9 cellular contexts compared by ENCODE assay signal in the genomic region with DNA sequence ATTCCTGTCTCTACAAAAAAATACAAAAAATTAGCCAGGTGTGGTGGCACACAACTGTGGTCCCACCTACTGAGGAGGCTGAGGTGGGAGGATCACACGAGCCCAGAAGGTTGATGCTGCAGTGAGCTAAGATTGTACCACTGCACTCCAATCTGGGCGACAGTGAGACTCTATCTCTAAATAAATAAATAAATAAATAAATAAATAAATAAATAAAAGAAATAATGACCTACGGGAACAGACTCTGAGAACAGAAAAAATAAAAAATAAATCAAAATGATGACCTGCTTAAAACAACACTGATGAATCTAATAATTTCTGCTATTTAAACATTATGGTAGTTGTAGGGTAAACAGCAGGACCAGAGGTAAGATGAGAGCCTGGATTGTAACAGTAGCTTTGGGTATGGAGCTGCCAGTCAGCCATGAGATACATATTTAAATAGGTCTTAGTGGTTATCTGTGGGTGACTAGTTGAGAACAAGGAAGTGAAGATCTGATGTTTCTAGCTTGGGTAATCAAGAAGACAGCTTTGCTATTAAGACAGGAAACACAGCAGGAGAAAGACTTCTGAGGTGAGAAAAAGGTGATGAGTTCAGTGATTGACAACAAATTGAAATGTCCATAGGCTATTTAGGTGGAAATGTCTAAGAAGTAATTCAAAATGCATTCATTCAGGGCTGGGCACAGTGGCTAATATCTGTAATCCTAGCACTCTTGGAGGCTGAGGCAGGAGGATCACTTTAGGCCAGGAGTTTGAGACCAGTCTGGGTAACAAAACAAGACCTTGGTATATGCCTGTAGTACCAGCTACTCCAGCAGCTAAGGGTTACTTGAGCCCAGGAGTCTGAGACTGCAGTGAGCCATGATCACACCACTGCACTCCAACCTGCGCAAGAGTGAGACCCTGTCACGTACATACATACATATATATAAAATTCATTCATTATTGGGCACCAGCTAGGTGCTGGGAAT. TPM values are rescaled to one million over a fixed set of nuclear protein-coding genes. Genes with fewer than 3 reads are reported as not detected.
A peak's percentile ranks its signal among the peaks of the same experiment; 100 is the strongest.
DNase-seq lines count a peak whose midpoint lies in the region; ATAC-seq, FAIRE-seq and TF ChIP-seq lines count a peak whose summit lies in the region.
"Had no signal": no experiment of that assay in that cellular context is flagged by ENCODE, and none has a peak within 500 bp of the region (broad histone marks: within the 10 kb centered on the region; RNA-seq: fewer than 3 reads in every experiment).

No MANE protein-coding gene starts in this region.

- H3K9ac ChIP-seq in DND-41 (ENCODE audit: low read depth, low read length), result no peak overlapping the region
- no peak overlapping the region for H3K9ac ChIP-seq in MM.1S (ENCODE audit: low read length)

- POLR2A ChIA-PET in activated CD4-positive, alpha-beta memory T cell treated with anti-CD3 and anti-CD28 coated beads, Interleukin-2, amount 10 ng/mL, durations not matched to agents 7 days and 5 days (lab: Charles Lee), result interaction anchor here (0.7 to 4.7 kb wide), 7 partner anchors 9 to 278 kb away, joined by 3 to 58 read pairs (median 3); no protein-coding TSS in a partner anchor

- H3F3A ChIP-seq in MM.1S (ENCODE audit: insufficient read depth, low read length), result no peaks in the 10 kb centered on the region

- H3K27me3 Mint-ChIP-seq in activated CD4-positive, alpha-beta memory T cell treated with anti-CD3 and anti-CD28 coated beads, Interleukin-2, amount 10 ng/mL, durations not matched to agents 7 days and 5 days, result no peaks in the 10 kb centered on the region

- H3K4me2 ChIP-seq in DND-41 (ENCODE audit: insufficient read depth, low read length) (no peak overlapping the region), MM.1S (ENCODE audit: low read depth, low read length) (no peak overlapping the region)

- H3K27ac ChIP-seq in DND-41 (ENCODE audit: low read length) (no peak overlapping the region), MM.1S (ENCODE audit: low read length) (no peak overlapping the region)

- ATAC-seq in DND-41 (ENCODE audit: insufficient read depth, low read depth) (peak; percentile 29; the same call in 1 of the 3 replicates), GM19452 (IDR thresholded peaks at IDR 0.05; ENCODE audit: unreplicated experiment) (peak; percentile 97), HG03175 (IDR thresholded peaks at IDR 0.05; ENCODE audit: unreplicated experiment) (peak; percentile 99)

- H3K4me1 ChIP-seq in DND-41 (ENCODE audit: insufficient read depth, low read length) (0 out of 2 replicates have a peak, but pooled peaks cover 4% of the 10 kb centered on the region), MM.1S (ENCODE audit: low read length) (no peaks in the 10 kb centered on the region)

- H3K9me2 ChIP-seq in MM.1S (replicated peaks; ENCODE audit: insufficient read depth, low read length), result no peaks in the 10 kb centered on the region

- no peak overlapping the region for H2AFZ ChIP-seq in DND-41 (ENCODE audit: low read depth, low read length)
- no peak overlapping the region for H2AFZ ChIP-seq in MM.1S (ENCODE audit: low read length)

- H3K79me2 ChIP-seq in DND-41 (ENCODE audit: insufficient read depth, low read length), result peaks cover 96% of the 10 kb centered on the region
- H3K79me2 ChIP-seq in MM.1S (ENCODE audit: low read length), result peaks cover 75% of the 10 kb centered on the region

- peak overlapping the region; percentile 70 for H3K27ac Mint-ChIP-seq in activated CD4-positive, alpha-beta memory T cell treated with anti-CD3 and anti-CD28 coated beads, Interleukin-2, amount 10 ng/mL, durations not matched to agents 7 days and 5 days

- TF ChIP-seq CTCF in DND-41 (IDR thresholded peaks at IDR 0.05; ENCODE audit: borderline replicate concordance, extremely low read depth, low read length, poor library complexity, severe bottlenecking) (no peak), MM.1S (IDR thresholded peaks at IDR 0.05; ENCODE audit: low read length) (no peak)

- H3K36me3 ChIP-seq in DND-41 (ENCODE audit: insufficient read depth, low read length) (peaks cover 87% of the 10 kb centered on the region), MM.1S (replicated peaks; ENCODE audit: insufficient read depth, low read length) (no peaks in the 10 kb centered on the region; the same call in 1 of the 2 replicates)

- H3K9me3 ChIP-seq in DND-41 (ENCODE audit: insufficient read depth, low read length, severe bottlenecking), result no peaks in the 10 kb centered on the region
- H3K9me3 ChIP-seq in MM.1S (replicated peaks; ENCODE audit: insufficient read depth, low read length), result no peaks in the 10 kb centered on the region

- H3K4me3 ChIP-seq in DND-41 (ENCODE audit: low read depth in 1 of 2, low read length in 2 of 2) (no peak overlapping the region), MM.1S (ENCODE audit: low read length) (no peak overlapping the region)

- H3K27me3 ChIP-seq in DND-41 (ENCODE audit: insufficient read depth, low read length, poor library complexity) (no peaks in the 10 kb centered on the region), MM.1S (replicated peaks; ENCODE audit: insufficient read depth, low read length) (no peaks in the 10 kb centered on the region)

- H3K9me3 Mint-ChIP-seq in activated CD4-positive, alpha-beta memory T cell treated with anti-CD3 and anti-CD28 coated beads, Interleukin-2, amount 10 ng/mL, durations not matched to agents 7 days and 5 days, result no peaks in the 10 kb centered on the region

- no peak overlapping the region for H3K4me3 Mint-ChIP-seq in activated CD4-positive, alpha-beta memory T cell treated with anti-CD3 and anti-CD28 coated beads, Interleukin-2, amount 10 ng/mL, durations not matched to agents 7 days and 5 days

- DNase-seq in DND-41 (no peak), MM.1S (no peak), HTR-8/SVneo (ENCODE audit: insufficient read length, low spot score) (no peak), NCI-H1694 treated with DMSO at 0.1 percent for 48 hours (lab: John Stamatoyannopoulos, UW) (no peak), posterior vena cava (ENCODE audit: low spot score) (no peak)
- no peak for DNase-seq in activated CD4-positive, alpha-beta memory T cell treated with anti-CD3 and anti-CD28 coated beads, Interleukin-2, amount 10 ng/mL, durations not matched to agents 7 days and 5 days

- peaks cover 46% of the 10 kb centered on the region for H3K4me1 Mint-ChIP-seq in activated CD4-positive, alpha-beta memory T cell treated with anti-CD3 and anti-CD28 coated beads, Interleukin-2, amount 10 ng/mL, durations not matched to agents 7 days and 5 days

- H4K20me1 ChIP-seq in DND-41 (ENCODE audit: insufficient read depth, low read length) (peaks cover 55% of the 10 kb centered on the region; the same call in 1 of the 2 replicates), MM.1S (ENCODE audit: insufficient read depth, low read length) (peaks cover 4% of the 10 kb centered on the region; the same call in 1 of the 2 replicates)

- H3K36me3 Mint-ChIP-seq in activated CD4-positive, alpha-beta memory T cell treated with anti-CD3 and anti-CD28 coated beads, Interleukin-2, amount 10 ng/mL, durations not matched to agents 7 days and 5 days (ENCODE audit: low read depth), result peaks cover 75% of the 10 kb centered on the region

- CTCF ChIA-PET in activated CD4-positive, alpha-beta memory T cell treated with anti-CD3 and anti-CD28 coated beads, Interleukin-2, amount 10 ng/mL, durations not matched to agents 7 days and 5 days (lab: Charles Lee), result interaction anchor here (0.9 to 4.4 kb wide), 5 partner anchors 8 to 41 kb away, joined by 3 to 17 read pairs (median 5); no protein-coding TSS in a partner anchor

- FAIRE-seq in HTR-8/SVneo (lab: Jason Lieb, UNC), result no peak
- FAIRE-seq: endothelial cell of umbilical vein had no signal

- intact Hi-C loops in posterior vena cava (cut with DNase I), result no loop called here

RNA-seq across cellular contexts. Expression of gene RNF145, which starts 11.0 kb away (rescaled TPM):
- total RNA-seq in activated CD4-positive, alpha-beta memory T cell treated with anti-CD3 and anti-CD28 coated beads, Interleukin-2, amount 10 ng/mL, durations not matched to agents 7 days and 5 days, result 100 to 1,000 TPM; 126 to 127 TPM
- total RNA-seq in posterior vena cava, result 10 to 100 TPM; 49.2 to 52.1 TPM

Comparison
In these comparisons a context has a peak if more than half of its experiments do, and no peak if none do; other contexts are left out.
1. ATAC-seq: peak in every context shown above with its lines; median percentile 99 in HG03175; 97 in GM19452; 29 in DND-41.